Comparison of ENCODE assay signal across 8 cellular contexts in the genomic region with DNA sequence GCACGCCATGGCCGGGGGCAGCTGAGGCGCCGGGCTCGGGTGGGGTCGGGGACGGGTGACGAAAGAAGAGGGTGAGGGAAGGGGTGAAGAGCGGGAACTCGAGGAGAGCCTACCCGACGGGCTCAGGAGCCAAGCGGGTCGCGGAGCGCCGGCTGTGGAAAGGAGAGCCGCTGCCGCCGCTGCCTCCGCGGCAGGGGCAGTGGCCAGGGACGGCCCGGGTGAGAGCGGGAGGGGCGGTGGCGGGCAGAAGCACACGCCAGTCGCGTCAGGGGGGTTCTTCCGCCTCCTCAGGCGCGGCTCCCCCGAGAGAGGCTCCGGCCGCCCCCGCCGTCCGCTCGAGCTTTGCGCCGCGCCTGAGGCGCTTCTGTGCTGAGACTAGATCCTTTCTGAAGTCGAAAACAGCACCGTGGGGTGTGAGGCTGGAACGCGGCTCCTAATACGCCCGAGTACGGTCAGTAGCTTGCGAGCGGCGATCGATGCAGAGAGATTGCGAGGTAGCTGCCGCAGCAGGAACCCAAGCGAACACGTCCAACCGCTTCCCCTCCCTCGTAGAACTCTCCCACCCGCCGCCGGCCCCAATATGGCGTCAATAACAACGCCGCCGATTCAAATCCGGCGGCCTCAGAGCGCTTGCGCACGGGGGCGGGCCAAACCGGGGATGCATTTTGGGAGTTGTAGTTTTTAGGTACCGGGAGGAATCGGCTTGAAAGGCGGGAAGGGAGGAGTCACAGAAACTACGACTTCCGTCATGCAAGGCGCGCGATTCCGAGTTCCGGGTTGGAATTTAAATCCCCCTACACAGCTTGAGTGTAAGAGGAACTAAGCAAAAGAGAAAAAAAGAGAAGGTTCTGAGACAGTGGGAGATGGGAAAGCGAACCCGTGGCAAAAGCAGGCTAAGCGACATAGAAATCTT. TPM values are rescaled to one million over a fixed set of nuclear protein-coding genes. Genes with fewer than 3 reads are reported as not detected.
DNase-seq lines count a peak whose midpoint lies in the region; ATAC-seq, FAIRE-seq and TF ChIP-seq lines count a peak whose summit lies in the region.

Gene AKIRIN2, minus strand, starts transcription at position 558 of the 913 bp plus-strand sequence. Its CDS starts 549 bp downstream, at position 9.

- peak within 1 kb of the TSS; percentile 17; the same call in 1 of the 2 replicates for H2AFZ ChIP-seq in H1 (ENCODE audit: low read length)

- H3K14ac ChIP-seq in H1 (ENCODE audit: insufficient read length) = no peak within 1 kb of the TSS

- H3K23ac ChIP-seq in H1 (ENCODE audit: insufficient read length) = no peak within 1 kb of the TSS

- H3K9me3 Mint-ChIP-seq in activated CD8-positive, alpha-beta memory T cell treated with anti-CD3 and anti-CD28 coated beads, Interleukin-2, amount 10 ng/mL, durations not matched to agents 7 days and 5 days (ENCODE audit: low read depth) = no peaks in the 10 kb centered on the region
- H3K9me3 Mint-ChIP-seq in memory B cell = no peaks in the 10 kb centered on the region

- H3K18ac ChIP-seq in H1 (ENCODE audit: extremely low read depth, low read length) = peak within 1 kb of the TSS; percentile 84

- peak; percentile 96 to 97 for TF ChIP-seq POLR2A in H1 (IDR thresholded peaks at IDR 0.05; ENCODE audit: control extremely low read depth in 1 of 2, low read depth in 2 of 2, low read length in 2 of 2)

- peak within 1 kb of the TSS; percentile 47 for H2BK120ac ChIP-seq in H1 (replicated peaks; ENCODE audit: low read depth, low read length)

- peak within 1 kb of the TSS; percentile 95 for H3K4me3 Mint-ChIP-seq in activated CD8-positive, alpha-beta memory T cell treated with anti-CD3 and anti-CD28 coated beads, Interleukin-2, amount 10 ng/mL, durations not matched to agents 7 days and 5 days
- H3K4me3 Mint-ChIP-seq in memory B cell = peak within 1 kb of the TSS; percentile 97

- H3K9ac ChIP-seq in NT2/D1 (ENCODE audit: insufficient read length, low read depth) (peak within 1 kb of the TSS; percentile 93), H1 (replicated peaks in 1 of 4; ENCODE audit: extremely low read depth in 1 of 4, low read depth in 3 of 4, low read length in 3 of 4) (peak within 1 kb of the TSS; percentile 90 to 93 (median 92))

- no peak for TF ChIP-seq RAD21 in H1 (IDR thresholded peaks at IDR 0.05 in 1 of 2, conservative IDR thresholded peaks at IDR 0.05 in 1 of 2; ENCODE audit: low read depth in 2 of 2, low read length in 2 of 2)

- H2BK5ac ChIP-seq in H1 (ENCODE audit: low read depth, low read length) = peak within 1 kb of the TSS; percentile 97

- DNase-seq in COR-L47 (lab: John Stamatoyannopoulos, UW) = peak; percentile 97
- peak; percentile 68 to 99 (median 98) for DNase-seq in HUDEP-2 (lab: John Stamatoyannopoulos, UW; ENCODE audit: unreplicated experiment in 76 of 76)
- DNase-seq in NT2/D1 (ENCODE audit: low read depth, low spot score) = peak; percentile 96
- peak; percentile 98 for DNase-seq in activated CD8-positive, alpha-beta memory T cell treated with anti-CD3 and anti-CD28 coated beads, Interleukin-2, amount 10 ng/mL, durations not matched to agents 7 days and 5 days
- DNase-seq in H1 (ENCODE audit: low read depth in 1 of 2, low spot score in 2 of 2) = peak; percentile 95 to 96
- DNase-seq in memory B cell (ENCODE audit: low spot score in 2 of 2) = peak; percentile 95 to 98
- DNase-seq in stimulated activated CD8-positive, alpha-beta memory T cell treated with anti-CD3 and anti-CD28 coated beads, Interleukin-12 subunit alpha, Interleukin-12 subunit beta, amount 100 ng/mL, for 24 hours (ENCODE audit: extremely low read depth) = peak; percentile 90

- peak within 1 kb of the TSS; percentile 99 for H3K4ac ChIP-seq in H1 (replicated peaks; ENCODE audit: insufficient read length, low read depth, low read length)

- WGBS in H1 (ENCODE audit: extremely low coverage in 1 of 2, insufficient coverage in 1 of 2, insufficient read length in 1 of 2, insufficient replicate concordance in 2 of 2, low coverage in 1 of 2, low lambda C conversion rate in 2 of 2, missing lambda C conversion rate in 1 of 2), 2 experiments = 3% methylated on average over 74 of the region's 88 CpGs; no CpG with 5 or more reads in 1 of the 2 experiments

- H2BK20ac ChIP-seq in H1 (ENCODE audit: low read length) = no peak within 1 kb of the TSS

- TF ChIP-seq CTCF in H1 (IDR thresholded peaks at IDR 0.05; ENCODE audit: control extremely low read depth in 1 of 3, insufficient read depth in 1 of 3, low read depth in 1 of 3, low read length in 3 of 3) = no peak

- H3K27ac Mint-ChIP-seq in activated CD8-positive, alpha-beta memory T cell treated with anti-CD3 and anti-CD28 coated beads, Interleukin-2, amount 10 ng/mL, durations not matched to agents 7 days and 5 days = peak within 1 kb of the TSS; percentile 94
- peak within 1 kb of the TSS; percentile 94 for H3K27ac Mint-ChIP-seq in memory B cell

- no peak within 1 kb of the TSS for H2AK5ac ChIP-seq in H1 (ENCODE audit: low read depth, low read length)

- CTCF ChIA-PET in activated CD8-positive, alpha-beta memory T cell treated with anti-CD3 and anti-CD28 coated beads, Interleukin-2, amount 10 ng/mL, durations not matched to agents 7 days and 5 days (lab: Charles Lee) = interaction anchor here (0.6 to 1.5 kb wide), 5 partner anchors 12 to 130 kb away, joined by 3 to 8 read pairs (median 4); no protein-coding TSS in a partner anchor
- CTCF ChIA-PET in H1 (lab: Charles Lee; ENCODE audit: partially characterized antibody) = interaction anchor here (1.3 kb wide), 1 partner anchor 11 kb away, joined by 4 read pairs; no protein-coding TSS in a partner anchor

- POLR2A ChIA-PET in H1 (lab: Charles Lee; ENCODE audit: partially characterized antibody) = interaction anchor here (0.6 to 3.0 kb wide), 27 partner anchors 10 to 1379 kb away, joined by 3 to 36 read pairs (median 4); partner anchors contain the start of genes ORC3, PNRC1 and RARS2

- no peaks in the 10 kb centered on the region for H3K79me1 ChIP-seq in H1 (ENCODE audit: low read depth, low read length)

- H3K4me2 ChIP-seq in H1 (ENCODE audit: insufficient read depth in 1 of 2, low read depth in 2 of 2, low read length in 2 of 2) = peak within 1 kb of the TSS; percentile 58 to 77

- peak within 1 kb of the TSS; percentile 97 for H4K91ac ChIP-seq in H1 (replicated peaks; ENCODE audit: insufficient read length, low read length)

- H2BK12ac ChIP-seq in H1 (ENCODE audit: low read depth, low read length) = peak within 1 kb of the TSS; percentile 93; the same call in 1 of the 2 replicates

- H3K4me1 ChIP-seq in NT2/D1 (ENCODE audit: insufficient read depth, insufficient read length) (no peaks in the 10 kb centered on the region), H1 (replicated peaks in 1 of 4; ENCODE audit: control insufficient read depth in 3 of 4, insufficient read depth in 4 of 4, low read length in 3 of 4) (peaks cover 0 to 8% (median 0%) of the 10 kb centered on the region in 4 experiments; a peak in 2 of 7 replicates)

- H3K4me1 Mint-ChIP-seq in activated CD8-positive, alpha-beta memory T cell treated with anti-CD3 and anti-CD28 coated beads, Interleukin-2, amount 10 ng/mL, durations not matched to agents 7 days and 5 days = peaks cover 50% of the 10 kb centered on the region
- peaks cover 19% of the 10 kb centered on the region for H3K4me1 Mint-ChIP-seq in memory B cell

- peak within 1 kb of the TSS; percentile 96; the same call in 1 of the 2 replicates for H2BK15ac ChIP-seq in H1 (ENCODE audit: low read length)

- peak within 1 kb of the TSS; percentile 86 for H3K4me3 ChIP-seq in NT2/D1 (ENCODE audit: insufficient read length, low read depth)
- H3K4me3 ChIP-seq in H1 (ENCODE audit: extremely low read depth in 1 of 4, insufficient read depth in 2 of 4, low read depth in 3 of 4, low read length in 4 of 4) = peak within 1 kb of the TSS; percentile 95 to 99 (median 95)

- no peak for TF ChIP-seq EP300 in H1 (IDR thresholded peaks at IDR 0.05; ENCODE audit: borderline replicate concordance in 1 of 2, low read depth in 2 of 2, low read length in 2 of 2)

- H3K9me3 ChIP-seq in NT2/D1 (ENCODE audit: insufficient read depth, low read length) (no peaks in the 10 kb centered on the region), H1 (ENCODE audit: insufficient read depth in 2 of 2, low read depth in 1 of 2, low read length in 1 of 2) (no peaks in the 10 kb centered on the region)

- H3K36me3 Mint-ChIP-seq in activated CD8-positive, alpha-beta memory T cell treated with anti-CD3 and anti-CD28 coated beads, Interleukin-2, amount 10 ng/mL, durations not matched to agents 7 days and 5 days = peaks cover 29% of the 10 kb centered on the region
- H3K36me3 Mint-ChIP-seq in memory B cell = peaks cover 2% of the 10 kb centered on the region

- peaks cover 17% of the 10 kb centered on the region for H3K36me3 ChIP-seq in NT2/D1 (ENCODE audit: insufficient read depth, insufficient read length, low read length)
- no peaks in the 10 kb centered on the region for H3K36me3 ChIP-seq in H1 (ENCODE audit: control insufficient read depth in 2 of 4, insufficient read depth in 4 of 4, low read length in 3 of 4)

- H3K27me3 ChIP-seq in NT2/D1 (ENCODE audit: insufficient read depth, insufficient read length) = no peaks in the 10 kb centered on the region
- no peaks in the 10 kb centered on the region for H3K27me3 ChIP-seq in H1 (replicated peaks in 1 of 4; ENCODE audit: control insufficient read depth in 3 of 4, extremely low read depth in 1 of 4, insufficient read depth in 3 of 4, low read length in 3 of 4)

- peak within 1 kb of the TSS; percentile 97 for H4K5ac ChIP-seq in H1 (ENCODE audit: insufficient read length, low read depth, low read length)

- peak within 1 kb of the TSS; percentile 92 for H3K27ac ChIP-seq in H1 (ENCODE audit: low read depth, low read length)

- H3K79me2 ChIP-seq in H1 (ENCODE audit: control insufficient read depth in 1 of 2, insufficient read depth in 2 of 2, low read length in 2 of 2) = peaks cover 43 to 51% of the 10 kb centered on the region in 2 experiments

- ATAC-seq in GM21381 (IDR thresholded peaks at IDR 0.05; ENCODE audit: unreplicated experiment) (peak; percentile 65), memory B cell (ENCODE audit: low read depth) (peak; percentile 77)
- ATAC-seq in activated CD8-positive, alpha-beta memory T cell treated with anti-CD3 and anti-CD28 coated beads, Interleukin-2, amount 10 ng/mL, durations not matched to agents 7 days and 5 days = peak; percentile 77

- H3K27me3 Mint-ChIP-seq in activated CD8-positive, alpha-beta memory T cell treated with anti-CD3 and anti-CD28 coated beads, Interleukin-2, amount 10 ng/mL, durations not matched to agents 7 days and 5 days = no peaks in the 10 kb centered on the region
- H3K27me3 Mint-ChIP-seq in memory B cell = no peaks in the 10 kb centered on the region

- peak; percentile 39 for FAIRE-seq in H1 (lab: Jason Lieb, UNC)

- H4K20me1 ChIP-seq in H1 (replicated peaks in 1 of 2; ENCODE audit: control insufficient read depth in 1 of 2, insufficient read depth in 2 of 2, low read length in 2 of 2) = peaks cover 15 to 18% of the 10 kb centered on the region in 2 experiments

- H3K56ac ChIP-seq in H1 (replicated peaks; ENCODE audit: insufficient read length, low read depth, low read length) = peak within 1 kb of the TSS; percentile 92

- peak within 1 kb of the TSS; percentile 97 for H4K8ac ChIP-seq in H1 (ENCODE audit: extremely low read depth, insufficient read depth, low read length)

- H3K23me2 ChIP-seq in H1 (ENCODE audit: low read depth, low read length) = peaks cover 4% of the 10 kb centered on the region

RNA-seq across cellular contexts. Expression of gene AKIRIN2, which starts in this region (rescaled TPM):
- 10 to 100 TPM; 57.3 to 64.4 TPM for total RNA-seq in activated CD8-positive, alpha-beta memory T cell treated with anti-CD3 and anti-CD28 coated beads, Interleukin-2, amount 10 ng/mL, durations not matched to agents 7 days and 5 days
- total RNA-seq in H1 (2021; fragmentation: NEBNext Ultra II Directional; extraction: Animal tissue kit (Norgen Biotek cat#: 25700)) = 75.3 and 77.2 TPM in 2 replicates
- 35.6 and 49.6 TPM in 2 replicates for polyA plus RNA-seq in H1 (2011; rRNA removed)
- 28.4 TPM for polyA plus RNA-seq in H1 (2011; cell fraction: cytosol; rRNA removed)
- polyA plus RNA-seq in H1 (2011; cell fraction: nucleus; rRNA removed) = 29.7 TPM
- polyA plus RNA-seq in H1 (2012, experiment 1 of 2) = 50.5 to 55.5 TPM (median 52.0 TPM) in 4 replicates
- polyA plus RNA-seq in H1 (2012, experiment 2 of 2) = 39.5 TPM
- 67.3 TPM for polyA plus RNA-seq in H1 (2013, experiment 1 of 2)
- 68.1 TPM for polyA plus RNA-seq in H1 (2013, experiment 2 of 2)
- polyA minus RNA-seq in H1 (2011; rRNA and poly(A)+ RNA removed) = 14.0 and 18.9 TPM in 2 replicates
- 39.8 TPM for polyA minus RNA-seq in H1 (2011; cell fraction: cytosol; rRNA and poly(A)+ RNA removed)
- polyA minus RNA-seq in H1 (2011; cell fraction: nucleus; rRNA and poly(A)+ RNA removed) = 38.9 TPM

Comparison
In these comparisons a context has a peak if more than half of its experiments do, and no peak if none do; other contexts are left out.
1. Peak in every context shown above with its lines: DNase-seq, ATAC-seq, H3K4me3 ChIP-seq and H3K27ac ChIP-seq.